In the genomic region with DNA sequence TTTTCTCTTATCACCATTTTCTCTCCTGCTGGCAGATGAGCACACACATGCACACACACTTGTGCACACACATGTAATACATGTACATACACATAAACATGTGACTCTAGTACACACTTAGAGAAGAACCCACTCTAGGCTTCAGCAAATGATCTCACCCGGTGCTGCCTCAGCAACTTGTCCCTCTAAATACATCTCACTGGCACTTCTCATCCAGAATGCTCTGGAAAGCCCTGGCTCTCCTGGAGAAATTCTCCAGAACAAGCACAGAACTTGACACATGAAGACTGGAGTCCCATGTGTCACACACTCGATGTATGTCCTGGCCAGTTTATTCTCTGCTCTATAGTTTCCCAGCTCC, we compare ENCODE assay signal across 19 cellular contexts.
DNase-seq lines count a peak whose midpoint lies in the region; ATAC-seq and TF ChIP-seq lines count a peak whose summit lies in the region.
"Had no signal": no experiment of that assay in that cellular context is flagged by ENCODE, and none has a peak within 500 bp of the region (broad histone marks: within the 10 kb centered on the region; RNA-seq: fewer than 3 reads in every experiment).

No MANE protein-coding gene starts in this region.

- POLR2A ChIA-PET in naive thymus-derived CD8-positive, alpha-beta T cell (lab: Charles Lee), result interaction anchor here (0.6 kb wide), 1 partner anchor 531 kb away, joined by 3 read pairs; no protein-coding TSS in a partner anchor

- no peak for TF ChIP-seq CTCF in natural killer cell (IDR thresholded peaks at IDR 0.05)
- TF ChIP-seq CTCF in cardiac muscle cell (IDR thresholded peaks at IDR 0.05; ENCODE audit: low read depth, low read length), result no peak
- TF ChIP-seq CTCF in GM20000 (IDR thresholded peaks at IDR 0.05; ENCODE audit: extremely low read depth, missing control alignments), result no peak
- no peak for TF ChIP-seq CTCF in omental fat pad (IDR thresholded peaks at IDR 0.05)

- intact Hi-C loops in natural killer cell (cut with micrococcal nuclease), result no loop called here

- H3K27ac Mint-ChIP-seq in natural killer cell, result peak overlapping the region; percentile 1 to 24
- H3K27ac Mint-ChIP-seq in natural killer cell treated with Interleukin-12 subunit alpha and Interleukin-12 subunit beta and Interleukin-15 and Interleukin-18, amount 100 ng/mL, for 72 hours, result no peak overlapping the region
- H3K27ac Mint-ChIP-seq in naive thymus-derived CD8-positive, alpha-beta T cell, result peak overlapping the region in 1 of 10 donors; percentile 0

- H3K27ac ChIP-seq in cardiac muscle cell (peak overlapping the region; percentile 50), mesodermal cell (ENCODE audit: low read depth, low read length, severe bottlenecking) (peak overlapping the region; percentile 59)
- H3K27ac ChIP-seq: A549; BLaER1 treated with 17β-estradiol and CSF1 and Interleukin-3, amounts not matched to agents 10 nM and 100 nM had no signal

- DNase-seq in natural killer cell, result no peak
- DNase-seq in natural killer cell treated with Interleukin-12 subunit alpha and Interleukin-12 subunit beta and Interleukin-15 and Interleukin-18, amount 100 ng/mL, for 72 hours (ENCODE audit: low spot score), result no peak
- DNase-seq in cardiac muscle cell (ENCODE audit: low read depth in 1 of 2, low spot score in 1 of 2), result no peak
- DNase-seq in naive thymus-derived CD8-positive, alpha-beta T cell, result no peak
- DNase-seq in GM20000 (ENCODE audit: low spot score), result no peak
- DNase-seq in omental fat pad (ENCODE audit: low spot score), result no peak
- DNase-seq: DND-41, KG1, NCI-H1048, NCI-H1436 treated with DMSO at 0.1 percent for 48 hours, NCI-H2081 treated with DMSO at 0.1 percent for 48 hours, NCI-H2227 treated with DMSO at 0.1 percent for 48 hours, NCI-H526, SHP77 treated with DMSO at 0.1 percent for 48 hours had no signal

- H3K36me3 ChIP-seq in cardiac muscle cell (no peaks in the 10 kb centered on the region), mesodermal cell (ENCODE audit: control insufficient read depth, insufficient read depth, low read length) (no peaks in the 10 kb centered on the region)
- H3K36me3 ChIP-seq: HAP-1 had no signal

- H3K4me3 Mint-ChIP-seq in natural killer cell, result no peak overlapping the region
- no peak overlapping the region for H3K4me3 Mint-ChIP-seq in natural killer cell treated with Interleukin-12 subunit alpha and Interleukin-12 subunit beta and Interleukin-15 and Interleukin-18, amount 100 ng/mL, for 72 hours
- no peak overlapping the region for H3K4me3 Mint-ChIP-seq in naive thymus-derived CD8-positive, alpha-beta T cell

- no peaks in the 10 kb centered on the region for H3K9me3 ChIP-seq in cardiac muscle cell (ENCODE audit: low read depth)
- H3K9me3 ChIP-seq in mesodermal cell (ENCODE audit: control insufficient read depth, low read length), result no peaks in the 10 kb centered on the region
- H3K9me3 ChIP-seq: A549; BLaER1 treated with 17β-estradiol and CSF1 and Interleukin-3, amounts not matched to agents 10 nM and 100 nM; HAP-1 had no signal

- H3K4me1 Mint-ChIP-seq in natural killer cell, result peaks cover 9 to 36% of the 10 kb centered on the region in 2 donors
- peaks cover 3 to 9% of the 10 kb centered on the region in 2 donors for H3K4me1 Mint-ChIP-seq in natural killer cell treated with Interleukin-12 subunit alpha and Interleukin-12 subunit beta and Interleukin-15 and Interleukin-18, amount 100 ng/mL, for 72 hours (ENCODE audit: low read depth in 2 of 2)
- peaks cover 9 to 22% (median 13%) of the 10 kb centered on the region in 4 donors for H3K4me1 Mint-ChIP-seq in naive thymus-derived CD8-positive, alpha-beta T cell

- WGBS in mesodermal cell (ENCODE audit: insufficient coverage in 2 of 2), 2 experiments, result 93 to 95% methylated on average over 2 of the region's 2 CpGs

- H3K27me3 ChIP-seq in cardiac muscle cell, result no peaks in the 10 kb centered on the region
- H3K27me3 ChIP-seq: BLaER1 treated with 17β-estradiol and CSF1 and Interleukin-3, amounts not matched to agents 10 nM and 100 nM had no signal

- peaks cover 6% of the 10 kb centered on the region for H3K36me3 Mint-ChIP-seq in natural killer cell
- H3K36me3 Mint-ChIP-seq in natural killer cell treated with Interleukin-12 subunit alpha and Interleukin-12 subunit beta and Interleukin-15 and Interleukin-18, amount 100 ng/mL, for 72 hours, result no peaks in the 10 kb centered on the region
- peaks cover 5 to 50% (median 6%) of the 10 kb centered on the region in 3 donors for H3K36me3 Mint-ChIP-seq in naive thymus-derived CD8-positive, alpha-beta T cell

- no peak overlapping the region for H3K4me3 ChIP-seq in cardiac muscle cell
- H3K4me3 ChIP-seq in mesodermal cell (ENCODE audit: extremely low read depth, insufficient read depth, low read length, poor library complexity, severe bottlenecking), result no peak overlapping the region
- H3K4me3 ChIP-seq: A549; BLaER1 treated with 17β-estradiol and CSF1 and Interleukin-3, amounts not matched to agents 10 nM and 100 nM; HAP-1 had no signal

- H3K9me3 Mint-ChIP-seq in natural killer cell, result no peaks in the 10 kb centered on the region
- H3K9me3 Mint-ChIP-seq in natural killer cell treated with Interleukin-12 subunit alpha and Interleukin-12 subunit beta and Interleukin-15 and Interleukin-18, amount 100 ng/mL, for 72 hours, result no peaks in the 10 kb centered on the region
- no peaks in the 10 kb centered on the region for H3K9me3 Mint-ChIP-seq in naive thymus-derived CD8-positive, alpha-beta T cell

- no peaks in the 10 kb centered on the region for H3K27me3 Mint-ChIP-seq in natural killer cell (ENCODE audit: low read depth in 2 of 2)
- H3K27me3 Mint-ChIP-seq in natural killer cell treated with Interleukin-12 subunit alpha and Interleukin-12 subunit beta and Interleukin-15 and Interleukin-18, amount 100 ng/mL, for 72 hours, result no peaks in the 10 kb centered on the region
- H3K27me3 Mint-ChIP-seq in naive thymus-derived CD8-positive, alpha-beta T cell, result no peaks in the 10 kb centered on the region

- ATAC-seq in natural killer cell (no peak), omental fat pad (ENCODE audit: low FRiP score) (no peak), HG03469 (IDR thresholded peaks at IDR 0.05; ENCODE audit: unreplicated experiment) (no peak)
- ATAC-seq in natural killer cell treated with Interleukin-12 subunit alpha and Interleukin-12 subunit beta and Interleukin-15 and Interleukin-18, amount 100 ng/mL, for 72 hours, result no peak
- no peak for ATAC-seq in naive thymus-derived CD8-positive, alpha-beta T cell
- ATAC-seq: A549 had no signal

- H3K4me1 ChIP-seq in cardiac muscle cell (ENCODE audit: low read depth) (peaks cover 24% of the 10 kb centered on the region), mesodermal cell (ENCODE audit: control insufficient read depth, insufficient read depth, low read length, poor library complexity, severe bottlenecking) (peaks cover 11% of the 10 kb centered on the region)
- H3K4me1 ChIP-seq: A549, HAP-1 had no signal

Comparison
In these comparisons a context has a peak if more than half of its experiments do, and no peak if none do; other contexts are left out.
1. H3K27ac Mint-ChIP-seq: peak in natural killer cell (2 of 2); none in natural killer cell treated with Interleukin-12 subunit alpha and Interleukin-12 subunit beta and Interleukin-15 and Interleukin-18, amount 100 ng/mL, for 72 hours (0 of 2).